ENCODE assay signal across 15 cellular contexts in genomic region chr1:36843906-36844610, GRCh38.
DNase-seq lines count a peak whose midpoint lies in the region; ATAC-seq and TF ChIP-seq lines count a peak whose summit lies in the region.
"Had no signal": no experiment of that assay in that cellular context is flagged by ENCODE, and none has a peak within 500 bp of the region (broad histone marks: within the 10 kb centered on the region; RNA-seq: fewer than 3 reads in every experiment).

No MANE protein-coding gene starts in this region.

- no peak for ATAC-seq in esophagus mucosa
- ATAC-seq: A549 had no signal

- no peaks in the 10 kb centered on the region for H3K36me3 ChIP-seq in neuronal stem cell (replicated peaks in 1 of 2; ENCODE audit: control insufficient read depth in 2 of 2, insufficient read depth in 2 of 2, low read length in 2 of 2)

- H3K9me3 Mint-ChIP-seq in chondrocyte (ENCODE audit: low read depth) = no peaks in the 10 kb centered on the region
- H3K9me3 Mint-ChIP-seq: CD4-positive, CD25-positive, alpha-beta regulatory T cell had no signal

- no peak overlapping the region for H3K9ac ChIP-seq in neuronal stem cell (ENCODE audit: low read depth, low read length, poor library complexity)

- H3K36me3 Mint-ChIP-seq in chondrocyte (ENCODE audit: low read depth) = no peaks in the 10 kb centered on the region
- H3K36me3 Mint-ChIP-seq: CD4-positive, CD25-positive, alpha-beta regulatory T cell had no signal

- H3K14ac ChIP-seq in neuronal stem cell (ENCODE audit: low read length) = no peak overlapping the region

- no peak overlapping the region for H2BK12ac ChIP-seq in neuronal stem cell (ENCODE audit: low read length)

- H2BK15ac ChIP-seq in neuronal stem cell (ENCODE audit: low read length) = no peak overlapping the region

- no CpG with 5 or more reads among the region's 11 CpGs for WGBS in neuronal stem cell (ENCODE audit: extremely low coverage in 2 of 2, insufficient read length in 2 of 2, insufficient replicate concordance in 1 of 2), 2 donors

- H2BK120ac ChIP-seq in neuronal stem cell (ENCODE audit: low read depth, low read length) = no peak overlapping the region

- H3K18ac ChIP-seq in neuronal stem cell (ENCODE audit: low read length) = peak overlapping the region; percentile 15

- H3K4me3 Mint-ChIP-seq in chondrocyte (ENCODE audit: unreplicated experiment) = no peak overlapping the region
- H3K4me3 Mint-ChIP-seq: CD4-positive, CD25-positive, alpha-beta regulatory T cell had no signal

- H3K23ac ChIP-seq in neuronal stem cell (ENCODE audit: low read depth, low read length, poor library complexity) = no peak overlapping the region

- H3K27ac ChIP-seq in neuronal stem cell (replicated peaks; ENCODE audit: low read length) = no peak overlapping the region
- H3K27ac ChIP-seq: A549 had no signal

- no peak overlapping the region for H3K4ac ChIP-seq in neuronal stem cell (ENCODE audit: low read length)

- H3K27ac Mint-ChIP-seq in chondrocyte (ENCODE audit: unreplicated experiment) = no peak overlapping the region
- H3K27ac Mint-ChIP-seq: CD4-positive, CD25-positive, alpha-beta regulatory T cell had no signal

- H3K79me1 ChIP-seq in neuronal stem cell (ENCODE audit: low read depth, low read length) = no peaks in the 10 kb centered on the region

- no peak for TF ChIP-seq CTCF in chondrocyte (IDR thresholded peaks at IDR 0.05)

- no peak overlapping the region for H3K4me2 ChIP-seq in neuronal stem cell (ENCODE audit: insufficient read depth, low read length, poor library complexity, severe bottlenecking)
- H3K4me2 ChIP-seq: A549 had no signal

- H2AK5ac ChIP-seq in neuronal stem cell (ENCODE audit: low read depth, low read length) = no peak overlapping the region

- no peak overlapping the region for H3K4me3 ChIP-seq in neuronal stem cell (ENCODE audit: low read length in 2 of 2)
- H3K4me3 ChIP-seq: A549 had no signal

- H4K8ac ChIP-seq in neuronal stem cell (ENCODE audit: low read depth, low read length) = no peak overlapping the region

- H3K4me1 Mint-ChIP-seq in chondrocyte (ENCODE audit: low read depth) = no peaks in the 10 kb centered on the region
- H3K4me1 Mint-ChIP-seq: CD4-positive, CD25-positive, alpha-beta regulatory T cell had no signal

- DNase-seq in D341Med (ENCODE audit: low spot score) (peak; percentile 59), NCI-H526 (lab: John Stamatoyannopoulos, UW) (peak; percentile 38 to 74), chondrocyte (ENCODE audit: low spot score) (peak; percentile 56), neuronal stem cell (ENCODE audit: low spot score) (no peak), DMS 273 (lab: John Stamatoyannopoulos, UW; ENCODE audit: unreplicated experiment) (no peak), NCI-H510A treated with DMSO at 0.1 percent for 48 hours (lab: John Stamatoyannopoulos, UW) (no peak)
- no peak for DNase-seq in stimulated activated naive CD4-positive, alpha-beta T cell (lab: John Stamatoyannopoulos, UW)
- DNase-seq: CD4-positive, CD25-positive, alpha-beta regulatory T cell; DMS53; GF-D8; HCEC 1CT; IMR-90; KBM-7 had no signal

- no peak overlapping the region for H4K91ac ChIP-seq in neuronal stem cell (ENCODE audit: low read depth, low read length, poor library complexity)

- peaks cover 0 to 4% (median 0%) of the 10 kb centered on the region in 3 experiments for H3K27me3 ChIP-seq in neuronal stem cell (ENCODE audit: control insufficient read depth in 3 of 3, insufficient read depth in 3 of 3, low read depth in 1 of 3, low read length in 3 of 3)

- H3K4me1 ChIP-seq in neuronal stem cell (ENCODE audit: control insufficient read depth in 2 of 2, insufficient read depth in 1 of 2, low read depth in 1 of 2, low read length in 2 of 2) = peaks cover 0 to 9% of the 10 kb centered on the region in 2 donors
- H3K4me1 ChIP-seq: A549 had no signal

- H3K9me3 ChIP-seq in neuronal stem cell (replicated peaks in 1 of 2; ENCODE audit: control insufficient read depth in 2 of 2, insufficient read depth in 1 of 2, low read depth in 1 of 2, low read length in 2 of 2) = no peaks in the 10 kb centered on the region
- H3K9me3 ChIP-seq: A549 had no signal

- H3K27me3 Mint-ChIP-seq in chondrocyte (ENCODE audit: low read depth) = peaks cover 22% of the 10 kb centered on the region

- no peak overlapping the region for H2BK5ac ChIP-seq in neuronal stem cell (ENCODE audit: low read length)

- no peak overlapping the region for H2AFZ ChIP-seq in neuronal stem cell (ENCODE audit: low read length)

Comparison
In these comparisons a context has a peak if more than half of its experiments do, and no peak if none do; other contexts are left out.
1. DNase-seq: peak in D341Med (single experiment), NCI-H526 (2 of 2) and chondrocyte (single experiment); none in neuronal stem cell (single experiment), DMS 273 (single experiment), stimulated activated naive CD4-positive, alpha-beta T cell (0 of 6) and NCI-H510A treated with DMSO at 0.1 percent for 48 hours (single experiment).